ENCODE assay signal across 18 cellular contexts in genomic region chr12:107330901-107331431, GRCh38.
DNase-seq lines count a peak whose midpoint lies in the region; ATAC-seq and TF ChIP-seq lines count a peak whose summit lies in the region.
"Had no signal": no experiment of that assay in that cellular context is flagged by ENCODE, and none has a peak within 500 bp of the region (broad histone marks: within the 10 kb centered on the region; RNA-seq: fewer than 3 reads in every experiment).

No MANE protein-coding gene starts in this region.

- H3K27ac Mint-ChIP-seq in activated naive CD4-positive, alpha-beta T cell treated with anti-CD3 and anti-CD28 coated beads, Interleukin-2, amount 50 U/mL, for 24 hours: peak overlapping the region; percentile 13
- peak overlapping the region; percentile 49 for H3K27ac Mint-ChIP-seq in activated naive CD8-positive, alpha-beta T cell treated with anti-CD3 and anti-CD28 coated beads for 36 hours
- peak overlapping the region; percentile 70 for H3K27ac Mint-ChIP-seq in stimulated activated naive CD8-positive, alpha-beta T cell treated with anti-CD3 and anti-CD28 coated beads, Interleukin-15, Interleukin-2, amounts not matched to agents 100 ng/mL and 50 ng/mL, for 24 hours
- H3K27ac Mint-ChIP-seq in CD14-positive monocyte: peak overlapping the region in 2 of 7 donors; percentile 33 to 42
- H3K27ac Mint-ChIP-seq: nephron progenitor cell had no signal

- H3K27me3 Mint-ChIP-seq in activated naive CD4-positive, alpha-beta T cell treated with anti-CD3 and anti-CD28 coated beads, Interleukin-2, amount 50 U/mL, for 24 hours: no peaks in the 10 kb centered on the region
- no peaks in the 10 kb centered on the region for H3K27me3 Mint-ChIP-seq in activated naive CD8-positive, alpha-beta T cell treated with anti-CD3 and anti-CD28 coated beads for 36 hours
- H3K27me3 Mint-ChIP-seq in stimulated activated naive CD8-positive, alpha-beta T cell treated with anti-CD3 and anti-CD28 coated beads, Interleukin-15, Interleukin-2, amounts not matched to agents 100 ng/mL and 50 ng/mL, for 24 hours: no peaks in the 10 kb centered on the region
- H3K27me3 Mint-ChIP-seq in CD14-positive monocyte (ENCODE audit: low read depth in 3 of 3): peaks cover 0 to 12% (median 6%) of the 10 kb centered on the region in 3 donors

- TF ChIP-seq CTCF in CD14-positive monocyte (IDR thresholded peaks at IDR 0.05) (no peak), right lobe of liver (IDR thresholded peaks at IDR 0.05) (no peak)

- H3K36me3 Mint-ChIP-seq in activated naive CD4-positive, alpha-beta T cell treated with anti-CD3 and anti-CD28 coated beads, Interleukin-2, amount 50 U/mL, for 24 hours: peaks cover 3% of the 10 kb centered on the region
- H3K36me3 Mint-ChIP-seq in activated naive CD8-positive, alpha-beta T cell treated with anti-CD3 and anti-CD28 coated beads for 36 hours: peaks cover 56% of the 10 kb centered on the region
- H3K36me3 Mint-ChIP-seq in stimulated activated naive CD8-positive, alpha-beta T cell treated with anti-CD3 and anti-CD28 coated beads, Interleukin-15, Interleukin-2, amounts not matched to agents 100 ng/mL and 50 ng/mL, for 24 hours (ENCODE audit: low read depth): peaks cover 17% of the 10 kb centered on the region
- peaks cover 0 to 5% of the 10 kb centered on the region in 2 donors for H3K36me3 Mint-ChIP-seq in CD14-positive monocyte

- no peaks in the 10 kb centered on the region for H3K9me3 ChIP-seq in right lobe of liver
- H3K9me3 ChIP-seq: left ventricle myocardium inferior, right atrium auricular region had no signal

- no peak overlapping the region for H3K27ac ChIP-seq in right lobe of liver
- H3K27ac ChIP-seq: KMS-11, left ventricle myocardium inferior, right atrium auricular region had no signal

- H3K9me3 Mint-ChIP-seq in activated naive CD4-positive, alpha-beta T cell treated with anti-CD3 and anti-CD28 coated beads, Interleukin-2, amount 50 U/mL, for 24 hours: peaks cover 4% of the 10 kb centered on the region
- H3K9me3 Mint-ChIP-seq in activated naive CD8-positive, alpha-beta T cell treated with anti-CD3 and anti-CD28 coated beads for 36 hours: peaks cover 12% of the 10 kb centered on the region
- H3K9me3 Mint-ChIP-seq in stimulated activated naive CD8-positive, alpha-beta T cell treated with anti-CD3 and anti-CD28 coated beads, Interleukin-15, Interleukin-2, amounts not matched to agents 100 ng/mL and 50 ng/mL, for 24 hours: no peaks in the 10 kb centered on the region
- peaks cover 0 to 6% (median 3%) of the 10 kb centered on the region in 7 donors for H3K9me3 Mint-ChIP-seq in CD14-positive monocyte
- H3K9me3 Mint-ChIP-seq: nephron progenitor cell had no signal

- ATAC-seq in HG03097 (IDR thresholded peaks at IDR 0.05; ENCODE audit: low FRiP score, unreplicated experiment) (no peak), right lobe of liver (no peak)

- no peaks in the 10 kb centered on the region for H3K4me1 ChIP-seq in right lobe of liver
- H3K4me1 ChIP-seq: left ventricle myocardium inferior, right atrium auricular region had no signal

- no peaks in the 10 kb centered on the region for H3K27me3 ChIP-seq in right lobe of liver
- H3K27me3 ChIP-seq: right atrium auricular region had no signal

- peak overlapping the region; percentile 37 for H3K4me3 Mint-ChIP-seq in activated naive CD4-positive, alpha-beta T cell treated with anti-CD3 and anti-CD28 coated beads, Interleukin-2, amount 50 U/mL, for 24 hours
- H3K4me3 Mint-ChIP-seq in activated naive CD8-positive, alpha-beta T cell treated with anti-CD3 and anti-CD28 coated beads for 36 hours: no peak overlapping the region
- H3K4me3 Mint-ChIP-seq in stimulated activated naive CD8-positive, alpha-beta T cell treated with anti-CD3 and anti-CD28 coated beads, Interleukin-15, Interleukin-2, amounts not matched to agents 100 ng/mL and 50 ng/mL, for 24 hours: no peak overlapping the region
- H3K4me3 Mint-ChIP-seq in CD14-positive monocyte: no peak overlapping the region
- H3K4me3 Mint-ChIP-seq: nephron progenitor cell had no signal

- peaks cover 87% of the 10 kb centered on the region for H3K4me1 Mint-ChIP-seq in activated naive CD4-positive, alpha-beta T cell treated with anti-CD3 and anti-CD28 coated beads, Interleukin-2, amount 50 U/mL, for 24 hours
- H3K4me1 Mint-ChIP-seq in activated naive CD8-positive, alpha-beta T cell treated with anti-CD3 and anti-CD28 coated beads for 36 hours: peaks cover 82% of the 10 kb centered on the region
- H3K4me1 Mint-ChIP-seq in stimulated activated naive CD8-positive, alpha-beta T cell treated with anti-CD3 and anti-CD28 coated beads, Interleukin-15, Interleukin-2, amounts not matched to agents 100 ng/mL and 50 ng/mL, for 24 hours (ENCODE audit: low read depth): peaks cover 89% of the 10 kb centered on the region
- H3K4me1 Mint-ChIP-seq in CD14-positive monocyte: peaks cover 65% of the 10 kb centered on the region

- no peak for DNase-seq in activated naive CD4-positive, alpha-beta T cell treated with Interleukin-2 at 50 U/mL for 16 hours
- DNase-seq in NCI-H82 (lab: John Stamatoyannopoulos, UW): peak; percentile 83
- peak; percentile 46 for DNase-seq in activated naive CD8-positive, alpha-beta T cell treated with anti-CD3 and anti-CD28 coated beads for 36 hours
- no peak for DNase-seq in CD14-positive monocyte (ENCODE audit: low spot score)
- no peak for DNase-seq in right lobe of liver
- DNase-seq: activated CD4-positive, CD25-positive, alpha-beta regulatory T cell; C1 segment of cervical spinal cord; cerebellar nuclear complex; erythroblast; left ventricle myocardium inferior; NCI-H2081 treated with DMSO at 0.1 percent for 48 hours; nephron progenitor cell; stimulated activated naive CD4-positive, alpha-beta T cell had no signal

- 37% methylated on average over 7 of the region's 7 CpGs for WGBS in right lobe of liver (ENCODE audit: insufficient coverage, low coverage, low lambda C conversion rate, missing lambda C conversion rate)

- intact Hi-C loops in CD14-positive monocyte (cut with micrococcal nuclease) (no loop called here), right lobe of liver (cut with DNase I) (no loop called here)

- no peaks in the 10 kb centered on the region for H3K36me3 ChIP-seq in right lobe of liver
- H3K36me3 ChIP-seq: left ventricle myocardium inferior, right atrium auricular region had no signal

- H3K4me3 ChIP-seq in right lobe of liver: no peak overlapping the region
- H3K4me3 ChIP-seq: left ventricle myocardium inferior, right atrium auricular region had no signal

- TF ChIP-seq POLR2A in right lobe of liver (IDR thresholded peaks at IDR 0.05): no peak

Comparison
In these comparisons a context has a peak if more than half of its experiments do, and no peak if none do; other contexts are left out.
1. DNase-seq: peak in NCI-H82 (single experiment) and activated naive CD8-positive, alpha-beta T cell treated with anti-CD3 and anti-CD28 coated beads for 36 hours (single experiment); none in activated naive CD4-positive, alpha-beta T cell treated with Interleukin-2 at 50 U/mL for 16 hours (single experiment), CD14-positive monocyte (single experiment) and right lobe of liver (0 of 3).